In genomic region chr13:36675213-36675536, GRCh38 we compare ENCODE assay signal across 1 cellular context.
TF ChIP-seq lines count a peak whose summit lies in the region.

No MANE protein-coding gene starts in this region.

TF ChIP-seq in H1, 55 proteins besides CTCF, POLR2A, EP300 and RAD21 (continued from another document):
- no peak for TF ChIP-seq RFX5 (IDR thresholded peaks at IDR 0.05; ENCODE audit: borderline replicate concordance, low read depth, low read length)
- no peak for TF ChIP-seq CHD1 (IDR thresholded peaks at IDR 0.05; ENCODE audit: low read depth, low read length)
